Comparison of ENCODE assay signal across 17 cellular contexts in the genomic region with DNA sequence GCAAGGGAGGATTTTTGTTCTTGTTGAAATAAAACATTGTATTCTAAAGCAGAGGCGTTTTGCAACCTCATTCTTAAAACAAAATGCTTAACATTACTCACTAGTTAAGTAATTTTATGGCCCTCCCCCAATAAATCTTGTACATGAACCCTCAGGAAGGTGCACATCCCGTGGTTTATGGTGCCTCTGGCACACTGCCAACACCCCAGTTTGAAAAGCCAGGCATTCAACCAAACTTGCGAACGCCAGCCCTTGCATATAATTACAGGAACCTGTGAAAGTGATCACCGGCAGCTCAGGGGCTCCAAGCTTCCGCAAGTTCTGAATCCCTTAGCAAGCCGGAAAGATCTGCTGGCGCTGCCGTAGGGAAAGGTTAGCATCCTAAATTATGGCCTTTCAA.
DNase-seq lines count a peak whose midpoint lies in the region; ATAC-seq, FAIRE-seq and TF ChIP-seq lines count a peak whose summit lies in the region.
"Had no signal": no experiment of that assay in that cellular context is flagged by ENCODE, and none has a peak within 500 bp of the region (broad histone marks: within the 10 kb centered on the region; RNA-seq: fewer than 3 reads in every experiment).

No MANE protein-coding gene starts in this region.

- H3K9me3 ChIP-seq in BLaER1 (no peaks in the 10 kb centered on the region), right lobe of liver (no peaks in the 10 kb centered on the region)
- H3K9me3 ChIP-seq: ascending aorta, neutrophil, SK-N-SH had no signal

- DNase-seq in NCI-H1105 treated with DMSO at 0.1 percent for 48 hours (lab: John Stamatoyannopoulos, UW) = peak; percentile 34
- DNase-seq in bronchial epithelial cell (ENCODE audit: low read depth) = peak; percentile 2
- DNase-seq in right lobe of liver = peak in 2 of 3 donors; percentile 22 to 43
- no peak for DNase-seq in GM12892 (ENCODE audit: insufficient read length)
- DNase-seq in T-helper 9 cell = no peak
- DNase-seq in RKO (ENCODE audit: low spot score) = no peak
- DNase-seq: activated CD8-positive, alpha-beta T cell treated with anti-CD3 and anti-CD28 coated beads for 36 hours; AML-193; DMS79 treated with DMSO at 0.1 percent for 48 hours; NCI-H2107; SK-N-SH had no signal

- H3K4me3 ChIP-seq in BLaER1 (no peak overlapping the region), bronchial epithelial cell (ENCODE audit: low read depth, low read length) (no peak overlapping the region), right lobe of liver (no peak overlapping the region)
- H3K4me3 ChIP-seq: ascending aorta had no signal

- FAIRE-seq in bronchial epithelial cell (lab: Jason Lieb, UNC) (no peak), GM12892 (lab: Jason Lieb, UNC) (no peak)

- H3K4me1 ChIP-seq in BLaER1 (peaks cover 11% of the 10 kb centered on the region), right lobe of liver (no peaks in the 10 kb centered on the region)
- H3K4me1 ChIP-seq: ascending aorta had no signal

- H3K4me2 ChIP-seq in BLaER1 = peak overlapping the region; percentile 37
- H3K4me2 ChIP-seq: KMS-11, SK-N-SH had no signal

- H3K36me3 ChIP-seq in BLaER1 (no peaks in the 10 kb centered on the region), bronchial epithelial cell (ENCODE audit: control insufficient read depth, insufficient read depth, low read length) (no peaks in the 10 kb centered on the region), right lobe of liver (no peaks in the 10 kb centered on the region)
- H3K36me3 ChIP-seq: ascending aorta, neutrophil had no signal

- H3K27me3 ChIP-seq in BLaER1 (no peaks in the 10 kb centered on the region), bronchial epithelial cell (ENCODE audit: control insufficient read depth, insufficient read depth, low read length) (no peaks in the 10 kb centered on the region), right lobe of liver (no peaks in the 10 kb centered on the region)
- H3K27me3 ChIP-seq: ascending aorta, neutrophil had no signal

- intact Hi-C loops in right lobe of liver (cut with DNase I) = no loop called here

- H4K20me1 ChIP-seq in BLaER1 = no peaks in the 10 kb centered on the region

- H3K9ac ChIP-seq in BLaER1 = no peak overlapping the region
- H3K9ac ChIP-seq: KMS-11, SK-N-SH had no signal

- 70% methylated on average over 9 of the region's 9 CpGs for WGBS in right lobe of liver (ENCODE audit: insufficient coverage, low coverage, low lambda C conversion rate, missing lambda C conversion rate)

- no peak overlapping the region for H3K27ac ChIP-seq in BLaER1
- H3K27ac ChIP-seq in right lobe of liver = no peak overlapping the region
- H3K27ac ChIP-seq: ascending aorta, KMS-11, neutrophil had no signal

- no peak for TF ChIP-seq CTCF in bronchial epithelial cell (IDR thresholded peaks at IDR 0.05; ENCODE audit: insufficient read depth, low read length, severe bottlenecking)
- TF ChIP-seq CTCF in right lobe of liver (IDR thresholded peaks at IDR 0.05) = no peak

- no peak for ATAC-seq in right lobe of liver
- no peak for ATAC-seq in GM21528 (IDR thresholded peaks at IDR 0.05; ENCODE audit: low FRiP score, unreplicated experiment)
- ATAC-seq: activated CD8-positive, alpha-beta T cell treated with anti-CD3 and anti-CD28 coated beads for 36 hours; HCT116 had no signal

- TF ChIP-seq POLR2A in right lobe of liver (IDR thresholded peaks at IDR 0.05) (no peak), GM12892 (IDR thresholded peaks at IDR 0.05; ENCODE audit: low read depth, low read length) (no peak)

Comparison
In these comparisons a context has a peak if more than half of its experiments do, and no peak if none do; other contexts are left out.
1. DNase-seq: peak in NCI-H1105 treated with DMSO at 0.1 percent for 48 hours (single experiment), bronchial epithelial cell (single experiment) and right lobe of liver (2 of 3); none in GM12892 (single experiment), T-helper 9 cell (single experiment) and RKO (single experiment).